ENCODE assay signal across 24 cellular contexts in genomic region chr16:69298261-69298660, GRCh38. TPM values are rescaled to one million over a fixed set of nuclear protein-coding genes. Genes with fewer than 3 reads are reported as not detected.
"Had no signal": no experiment of that assay in that cellular context is flagged by ENCODE, and none has a peak within 500 bp of the region (broad histone marks: within the 10 kb centered on the region; RNA-seq: fewer than 3 reads in every experiment).

No MANE protein-coding gene starts in this region.

- H3K27ac ChIP-seq: epithelial cell of prostate, gastrocnemius medialis, lower lobe of right lung, parathyroid adenoma, psoas muscle, sigmoid colon, suprapubic skin had no signal

- H3K9me3 ChIP-seq: gastrocnemius medialis, lower lobe of right lung, psoas muscle, sigmoid colon, suprapubic skin had no signal

- H3K4me1 ChIP-seq: gastrocnemius medialis, parathyroid adenoma, psoas muscle, sigmoid colon, suprapubic skin had no signal

- FAIRE-seq: colon, keratinocyte had no signal

- H3K27ac Mint-ChIP-seq: endodermal cell; natural killer cell; stimulated activated naive B cell treated with anti-CD40 and anti-IgM and Interleukin-4, amounts not matched to agents 10 μg/mL and 1 μg/mL and 100 μg/mL, for 72 hours; stimulated activated naive CD8-positive, alpha-beta T cell treated with anti-CD3 and anti-CD28 coated beads, Interleukin-15, amount 100 ng/mL, for 72 hours had no signal

- H3K4me3 Mint-ChIP-seq: endodermal cell; natural killer cell; stimulated activated naive B cell treated with anti-CD40 and anti-IgM and Interleukin-4, amounts not matched to agents 10 μg/mL and 1 μg/mL and 100 μg/mL, for 72 hours; stimulated activated naive CD8-positive, alpha-beta T cell treated with anti-CD3 and anti-CD28 coated beads, Interleukin-15, amount 100 ng/mL, for 72 hours had no signal

- H3K27me3 Mint-ChIP-seq: stimulated activated naive B cell treated with anti-CD40 and anti-IgM and Interleukin-4, amounts not matched to agents 10 μg/mL and 1 μg/mL and 100 μg/mL, for 72 hours; stimulated activated naive CD8-positive, alpha-beta T cell treated with anti-CD3 and anti-CD28 coated beads, Interleukin-15, amount 100 ng/mL, for 72 hours had no signal

- ATAC-seq: esophagus mucosa; gastrocnemius medialis; left ventricle myocardium superior; natural killer cell; psoas muscle; right cardiac atrium; stimulated activated naive B cell treated with anti-CD40 and anti-IgM and Interleukin-4, amounts not matched to agents 10 μg/mL and 1 μg/mL and 100 μg/mL, for 72 hours; stimulated activated naive CD8-positive, alpha-beta T cell treated with anti-CD3 and anti-CD28 coated beads, Interleukin-15, amount 100 ng/mL, for 72 hours had no signal

- DNase-seq: effector CD8-positive, alpha-beta T cell; endodermal cell; foreskin fibroblast; gastrocnemius medialis; head of caudate nucleus; left ventricle myocardium superior; lower lobe of right lung; natural killer cell; psoas muscle; right cardiac atrium; sigmoid colon; stimulated activated CD4-positive, alpha-beta T cell treated with anti-CD3 and anti-CD28 coated beads, Interleukin-4, amount 100 ng/mL, for 4 hours; stimulated activated naive B cell treated with anti-CD40 and anti-IgM and Interleukin-4, amounts not matched to agents 10 μg/mL and 1 μg/mL and 100 μg/mL, for 72 hours; stimulated activated naive CD8-positive, alpha-beta T cell treated with anti-CD3 and anti-CD28 coated beads, Interleukin-15, amount 100 ng/mL, for 72 hours had no signal

- H3K9me3 Mint-ChIP-seq: endodermal cell; natural killer cell; stimulated activated naive B cell treated with anti-CD40 and anti-IgM and Interleukin-4, amounts not matched to agents 10 μg/mL and 1 μg/mL and 100 μg/mL, for 72 hours; stimulated activated naive CD8-positive, alpha-beta T cell treated with anti-CD3 and anti-CD28 coated beads, Interleukin-15, amount 100 ng/mL, for 72 hours had no signal

- H3K4me3 ChIP-seq: gastrocnemius medialis, lower lobe of right lung, psoas muscle, sigmoid colon, suprapubic skin had no signal

- H3K27me3 ChIP-seq: gastrocnemius medialis, sigmoid colon, suprapubic skin had no signal

- H3K4me1 Mint-ChIP-seq: stimulated activated naive CD8-positive, alpha-beta T cell treated with anti-CD3 and anti-CD28 coated beads, Interleukin-15, amount 100 ng/mL, for 72 hours had no signal

RNA-seq across cellular contexts. Expression of gene TMED6, which starts 53.3 kb away (rescaled TPM):
- total RNA-seq: cerebellum, glomerular endothelial cell, left ventricle myocardium superior, renal cortical epithelial cell, sigmoid colon, skeletal muscle tissue had no signal
